Comparison of ENCODE assay signal across 8 cellular contexts in the genomic region with DNA sequence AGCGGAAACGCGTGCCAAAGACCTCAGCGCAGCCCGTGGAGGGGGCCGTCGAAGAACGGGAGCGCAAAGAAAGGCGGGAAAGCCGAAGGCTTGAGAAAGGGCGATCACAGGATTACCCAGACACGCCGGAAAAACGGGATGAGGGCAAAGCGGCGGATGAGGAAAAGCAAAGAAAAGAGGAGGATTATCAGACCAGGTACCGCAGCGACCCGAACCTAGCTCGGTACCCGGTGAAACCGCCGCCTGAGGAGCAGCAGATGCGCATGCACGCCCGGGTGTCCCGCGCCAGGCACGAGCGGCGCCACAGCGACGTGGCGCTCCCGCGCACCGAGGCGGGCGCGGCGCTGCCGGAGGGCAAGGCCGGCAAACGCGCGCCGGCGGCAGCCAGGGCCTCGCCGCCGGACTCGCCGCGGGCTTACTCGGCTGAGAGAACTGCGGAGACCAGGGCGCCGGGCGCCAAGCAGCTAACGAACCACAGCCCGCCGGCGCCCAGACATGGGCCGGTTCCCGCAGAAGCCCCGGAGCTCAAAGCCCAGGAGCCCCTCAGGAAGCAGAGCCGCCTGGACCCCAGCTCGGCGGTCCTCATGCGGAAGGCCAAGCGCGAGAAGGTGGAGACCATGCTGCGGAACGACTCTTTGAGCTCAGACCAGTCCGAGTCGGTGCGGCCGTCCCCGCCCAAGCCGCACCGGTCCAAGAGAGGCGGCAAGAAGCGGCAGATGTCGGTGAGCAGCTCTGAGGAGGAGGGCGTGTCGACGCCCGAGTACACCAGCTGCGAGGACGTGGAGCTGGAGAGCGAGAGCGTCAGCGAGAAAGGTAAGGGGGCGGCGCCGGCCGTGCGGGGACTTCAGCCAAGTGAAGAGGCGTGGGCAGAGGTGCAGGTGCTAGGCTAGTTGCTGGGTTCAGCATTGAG.
A peak's percentile ranks its signal among the peaks of the same experiment; 100 is the strongest.
DNase-seq lines count a peak whose midpoint lies in the region; ATAC-seq, FAIRE-seq and TF ChIP-seq lines count a peak whose summit lies in the region.

No MANE protein-coding gene starts in this region.

- no peak overlapping the region for H3K27ac ChIP-seq in heart left ventricle
- H3K27ac ChIP-seq in mucosa of rectum (ENCODE audit: low read depth in 2 of 2, low read length in 2 of 2) = no peak overlapping the region

- peak overlapping the region in 11 of 12 donors; percentile 19 to 55 (median 39) for H3K4me3 ChIP-seq in heart left ventricle
- H3K4me3 ChIP-seq in mucosa of rectum (ENCODE audit: low read length in 2 of 2) = peak overlapping the region; percentile 41 to 55

- H3K4me1 Mint-ChIP-seq in endothelial cell (ENCODE audit: unreplicated experiment) = peaks cover 7% of the 10 kb centered on the region
- H3K4me1 Mint-ChIP-seq in immature natural killer cell = peaks cover 0 to 2% of the 10 kb centered on the region in 2 donors

- TF ChIP-seq CTCF in heart left ventricle (IDR thresholded peaks at IDR 0.05) (no peak), endothelial cell (IDR thresholded peaks at IDR 0.05; ENCODE audit: unreplicated experiment) (no peak)

- peak in 2 of 4 donors; percentile 33 to 73 for ATAC-seq in heart left ventricle
- peak; percentile 42 for ATAC-seq in HG02970 (IDR thresholded peaks at IDR 0.05; ENCODE audit: low FRiP score, unreplicated experiment)

- DNase-seq in heart left ventricle (no peak), cardiac septum (ENCODE audit: low spot score) (no peak), NCI-H748 (lab: John Stamatoyannopoulos, UW; ENCODE audit: unreplicated experiment) (peak; percentile 96), endothelial cell (ENCODE audit: low spot score) (peak; percentile 52), H54 (ENCODE audit: insufficient read length, low spot score) (no peak), immature natural killer cell (no peak)

- WGBS in heart left ventricle, 4 donors = 4 to 8% (median 5%) methylated on average over 66 to 100 of the region's 100 CpGs

- H3K9me3 Mint-ChIP-seq in endothelial cell (ENCODE audit: unreplicated experiment) (no peaks in the 10 kb centered on the region), immature natural killer cell (peaks cover 2 to 31% (median 12%) of the 10 kb centered on the region in 6 donors)

- no peak overlapping the region for H3K9ac ChIP-seq in mucosa of rectum (ENCODE audit: low read depth in 1 of 2, low read length in 2 of 2)

- H3K36me3 ChIP-seq in heart left ventricle (no peaks in the 10 kb centered on the region), mucosa of rectum (ENCODE audit: control insufficient read depth in 2 of 2, insufficient read depth in 2 of 2, low read length in 2 of 2) (no peaks in the 10 kb centered on the region)

- TF ChIP-seq POLR2A in heart left ventricle (IDR thresholded peaks at IDR 0.05) (no peak), H54 (IDR thresholded peaks at IDR 0.05; ENCODE audit: low read depth, low read length) (no peak)

- H3K36me3 Mint-ChIP-seq in endothelial cell (ENCODE audit: low read depth, unreplicated experiment) (peaks cover 4% of the 10 kb centered on the region), immature natural killer cell (peaks cover 0 to 3% (median 0%) of the 10 kb centered on the region in 3 donors)

- FAIRE-seq in H54 (lab: Jason Lieb, UNC) = no peak

- H3K27ac Mint-ChIP-seq in endothelial cell (ENCODE audit: unreplicated experiment) (no peak overlapping the region), immature natural killer cell (no peak overlapping the region)

- H3K27me3 ChIP-seq in heart left ventricle = peaks cover 0 to 44% (median 20%) of the 10 kb centered on the region in 9 donors
- H3K27me3 ChIP-seq in mucosa of rectum (ENCODE audit: control insufficient read depth in 2 of 2, insufficient read depth in 2 of 2, low read length in 2 of 2) = peaks cover 4 to 11% of the 10 kb centered on the region in 2 donors

- H3K4me1 ChIP-seq in heart left ventricle (peaks cover 0 to 9% (median 0%) of the 10 kb centered on the region in 12 donors), mucosa of rectum (ENCODE audit: control insufficient read depth in 2 of 2, insufficient read depth in 2 of 2, low read length in 2 of 2) (peaks cover 0 to 3% of the 10 kb centered on the region in 2 donors)

- H3K9me3 ChIP-seq in heart left ventricle (no peaks in the 10 kb centered on the region), mucosa of rectum (ENCODE audit: control insufficient read depth in 2 of 2, low read length in 2 of 2) (no peaks in the 10 kb centered on the region)

- peak overlapping the region; percentile 96 for H3K4me3 Mint-ChIP-seq in endothelial cell (ENCODE audit: unreplicated experiment)
- H3K4me3 Mint-ChIP-seq in immature natural killer cell = peak overlapping the region in 1 of 5 donors; percentile 36

- intact Hi-C loops in heart left ventricle (cut with DNase I) = no loop called here
- intact Hi-C loops in cardiac septum (cut with DNase I) = no loop called here

- H3K27me3 Mint-ChIP-seq in endothelial cell (ENCODE audit: unreplicated experiment) (peaks cover 10% of the 10 kb centered on the region), immature natural killer cell (ENCODE audit: low read depth in 3 of 3) (peaks cover 0 to 9% (median 5%) of the 10 kb centered on the region in 3 donors)

Comparison
In these comparisons a context has a peak if more than half of its experiments do, and no peak if none do; other contexts are left out.
1. DNase-seq: peak in NCI-H748 (single experiment) and endothelial cell (single experiment); none in heart left ventricle (0 of 5), cardiac septum (single experiment), H54 (single experiment) and immature natural killer cell (0 of 3).